In the genomic region with DNA sequence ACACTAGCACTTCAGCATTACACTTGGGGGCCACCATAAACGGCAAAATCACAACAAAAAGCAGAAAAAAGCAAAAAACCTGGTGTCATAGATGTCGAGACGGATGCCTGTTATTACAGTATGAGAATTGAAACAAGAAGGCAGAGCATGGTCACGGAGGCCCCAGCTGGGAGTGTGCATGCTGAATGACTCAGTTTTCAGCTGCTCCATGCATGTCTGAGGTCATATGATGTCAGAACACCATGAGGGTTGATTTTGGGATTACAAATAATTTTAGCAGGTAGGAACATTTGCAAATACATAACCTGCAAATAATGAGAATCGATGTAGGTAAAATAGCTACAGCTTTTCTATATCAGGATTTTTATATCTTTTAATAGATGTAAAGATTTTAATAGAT, we compare ENCODE assay signal across 19 cellular contexts. TPM values are rescaled to one million over a fixed set of nuclear protein-coding genes. Genes with fewer than 3 reads are reported as not detected.
DNase-seq lines count a peak whose midpoint lies in the region; ATAC-seq and TF ChIP-seq lines count a peak whose summit lies in the region.
"Had no signal": no experiment of that assay in that cellular context is flagged by ENCODE, and none has a peak within 500 bp of the region (broad histone marks: within the 10 kb centered on the region; RNA-seq: fewer than 3 reads in every experiment).

No MANE protein-coding gene starts in this region.

- H3K4ac ChIP-seq in trophoblast cell (ENCODE audit: low read depth, low read length), result no peak overlapping the region

- no peak overlapping the region for H3K9ac ChIP-seq in trophoblast cell (ENCODE audit: low read length)
- H3K9ac ChIP-seq: BLaER1 treated with 17β-estradiol and CSF1 and Interleukin-3, amounts not matched to agents 10 nM and 100 nM had no signal

- H4K91ac ChIP-seq in trophoblast cell (ENCODE audit: low read depth, low read length), result no peak overlapping the region

- no peak overlapping the region for H2BK12ac ChIP-seq in trophoblast cell (ENCODE audit: low read length)

- no peak overlapping the region for H3K4me2 ChIP-seq in trophoblast cell (ENCODE audit: low read length)
- H3K4me2 ChIP-seq: BLaER1 treated with 17β-estradiol and CSF1 and Interleukin-3, amounts not matched to agents 10 nM and 100 nM had no signal

- H3K79me2 ChIP-seq in trophoblast cell (ENCODE audit: control insufficient read depth, insufficient read depth, low read length, poor library complexity), result no peaks in the 10 kb centered on the region

- WGBS in trophoblast cell (ENCODE audit: extremely low coverage, insufficient coverage, insufficient read length), result no CpG with 5 or more reads among the region's 5 CpGs
- WGBS in testis, 2 donors, result 94 to 98% methylated on average over 5 of the region's 5 CpGs

- H3K36me3 ChIP-seq in trophoblast cell (ENCODE audit: control insufficient read depth in 1 of 2, insufficient read depth in 2 of 2, low read length in 2 of 2) (peaks cover 2% of the 10 kb centered on the region in 2 experiments), testis (ENCODE audit: low read depth, missing control alignments) (no peaks in the 10 kb centered on the region)
- H3K36me3 ChIP-seq: ascending aorta, ovary, right lobe of liver, stomach had no signal

- no peak overlapping the region for H4K12ac ChIP-seq in trophoblast cell (ENCODE audit: low read depth, low read length)

- H3K14ac ChIP-seq in trophoblast cell (ENCODE audit: low read length), result no peak overlapping the region

- H3K9me3 ChIP-seq in trophoblast cell (ENCODE audit: insufficient read depth, low read depth, low read length) (peaks cover 4% of the 10 kb centered on the region), testis (no peaks in the 10 kb centered on the region)
- H3K9me3 ChIP-seq: ascending aorta, ovary, right lobe of liver, stomach had no signal

- no peak overlapping the region for H2BK120ac ChIP-seq in trophoblast cell (ENCODE audit: insufficient read depth, low read length, poor library complexity)

- H3K27ac ChIP-seq in trophoblast cell (ENCODE audit: low read depth, low read length) (no peak overlapping the region), testis (no peak overlapping the region)
- H3K27ac ChIP-seq: ascending aorta; BLaER1 treated with 17β-estradiol and CSF1 and Interleukin-3, amounts not matched to agents 10 nM and 100 nM; foreskin keratinocyte; ovary; right lobe of liver; stomach had no signal

- H3K4me1 ChIP-seq in trophoblast cell (ENCODE audit: control insufficient read depth in 1 of 2, insufficient read depth in 2 of 2, low read length in 2 of 2) (no peaks in the 10 kb centered on the region), testis (no peaks in the 10 kb centered on the region)
- H3K4me1 ChIP-seq: ascending aorta, foreskin keratinocyte, right lobe of liver had no signal

- no peak overlapping the region for H2AFZ ChIP-seq in trophoblast cell (ENCODE audit: insufficient read depth, low read length, poor library complexity)

- H3K23ac ChIP-seq in trophoblast cell (ENCODE audit: low read length), result no peak overlapping the region

- H3K27me3 ChIP-seq in trophoblast cell (ENCODE audit: insufficient read depth, low read length) (no peaks in the 10 kb centered on the region), testis (no peaks in the 10 kb centered on the region)
- H3K27me3 ChIP-seq: ascending aorta; BLaER1 treated with 17β-estradiol and CSF1 and Interleukin-3, amounts not matched to agents 10 nM and 100 nM; foreskin keratinocyte; ovary; right lobe of liver; stomach had no signal

- no peak overlapping the region for H4K8ac ChIP-seq in trophoblast cell (ENCODE audit: low read depth, low read length)

- intact Hi-C loops in testis (cut with DNase I; ENCODE audit: low total_unique reads), result no loop called here

- H2AK5ac ChIP-seq in trophoblast cell (ENCODE audit: low read length), result no peak overlapping the region

- ATAC-seq in HG03520 (IDR thresholded peaks at IDR 0.05; ENCODE audit: unreplicated experiment), result no peak
- ATAC-seq in GM21367 (IDR thresholded peaks at IDR 0.05; ENCODE audit: unreplicated experiment), result no peak
- ATAC-seq: activated CD4-positive, CD25-positive, alpha-beta regulatory T cell treated with anti-CD3 and anti-CD28 coated beads, Interleukin-2, amount 50 U/mL, for 24 hours; foreskin keratinocyte; naive thymus-derived CD4-positive, alpha-beta T cell; right lobe of liver had no signal

- H3K4me3 ChIP-seq in choroid plexus epithelial cell (ENCODE audit: low read depth, low read length), result no peak overlapping the region
- H3K4me3 ChIP-seq in trophoblast cell (ENCODE audit: low read depth, low read length), result no peak overlapping the region
- H3K4me3 ChIP-seq in testis, result no peak overlapping the region
- H3K4me3 ChIP-seq: ascending aorta; BLaER1 treated with 17β-estradiol and CSF1 and Interleukin-3, amounts not matched to agents 10 nM and 100 nM; ovary; right lobe of liver; stomach had no signal

- no peak for TF ChIP-seq CTCF in choroid plexus epithelial cell (conservative IDR thresholded peaks at IDR 0.05; ENCODE audit: low read depth, low read length)
- no peak for TF ChIP-seq CTCF in testis (IDR thresholded peaks at IDR 0.05)

- TF ChIP-seq POLR2A in testis (IDR thresholded peaks at IDR 0.05), result no peak

- peak; percentile 23 for DNase-seq in activated CD4-positive, alpha-beta T cell treated with anti-CD3 and anti-CD28 coated beads for 48 hours
- DNase-seq in activated CD4-positive, alpha-beta T cell treated with anti-CD3 and anti-CD28 coated beads, Interleukin-2, amount 50 U/mL, for 1 hour, result no peak
- DNase-seq in NCI-H226, result peak; percentile 3
- DNase-seq in choroid plexus epithelial cell (ENCODE audit: low read depth), result peak; percentile 82
- DNase-seq in trophoblast cell, result peak; percentile 72 to 84
- no peak for DNase-seq in testis
- DNase-seq: activated gamma-delta T cell; foreskin keratinocyte; H9; naive thymus-derived CD4-positive, alpha-beta T cell; NCI-H1930; ovary; right lobe of liver; stomach had no signal

- no peaks in the 10 kb centered on the region for H3K79me1 ChIP-seq in trophoblast cell (ENCODE audit: low read length)

- H2BK5ac ChIP-seq in trophoblast cell (ENCODE audit: low read depth, low read length, poor library complexity), result no peak overlapping the region

- H3K18ac ChIP-seq in trophoblast cell (ENCODE audit: low read length), result no peak overlapping the region

RNA-seq across cellular contexts. Expression of gene ZMYND11, which starts 19.1 kb away (rescaled TPM):
- 26.0 and 27.2 TPM in 2 replicates for polyA plus RNA-seq in trophoblast cell (2013)
- 10 to 100 TPM; 61.0 to 66.2 TPM for total RNA-seq in testis
- 55.8 TPM for polyA plus RNA-seq in testis (ENCODE audit: insufficient read depth, low read depth, low replicate concordance)

Comparison
In these comparisons a context has a peak if more than half of its experiments do, and no peak if none do; other contexts are left out.
1. DNase-seq: peak in activated CD4-positive, alpha-beta T cell treated with anti-CD3 and anti-CD28 coated beads for 48 hours (single experiment), NCI-H226 (single experiment), choroid plexus epithelial cell (single experiment) and trophoblast cell (2 of 2); none in activated CD4-positive, alpha-beta T cell treated with anti-CD3 and anti-CD28 coated beads, Interleukin-2, amount 50 U/mL, for 1 hour (single experiment) and testis (single experiment).